ENCODE assay signal across 13 cellular contexts in the genomic region with DNA sequence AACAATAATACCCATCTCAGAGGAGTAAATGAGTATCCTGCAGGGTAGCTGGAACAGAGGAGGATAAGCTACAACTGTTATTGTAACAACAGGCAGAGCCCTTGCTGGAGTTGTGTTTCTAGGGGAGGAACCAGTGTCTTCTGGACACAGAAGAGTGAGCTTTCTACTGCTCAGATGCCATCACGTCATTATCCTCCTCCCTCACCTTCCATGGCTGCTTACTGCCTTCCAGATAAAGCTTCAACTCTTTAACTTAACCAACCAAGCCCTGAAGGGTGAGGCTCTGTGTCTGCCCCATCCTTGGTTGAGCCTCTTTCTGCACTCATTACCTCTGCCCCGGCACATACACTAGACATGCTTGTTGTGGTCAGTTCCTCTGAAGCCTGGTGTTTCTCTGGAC. TPM values are rescaled to one million over a fixed set of nuclear protein-coding genes. Genes with fewer than 3 reads are reported as not detected.
A peak's percentile ranks its signal among the peaks of the same experiment; 100 is the strongest.
DNase-seq lines count a peak whose midpoint lies in the region; ATAC-seq, FAIRE-seq and TF ChIP-seq lines count a peak whose summit lies in the region.
"Had no signal": no experiment of that assay in that cellular context is flagged by ENCODE, and none has a peak within 500 bp of the region (broad histone marks: within the 10 kb centered on the region; RNA-seq: fewer than 3 reads in every experiment).

No MANE protein-coding gene starts in this region.

- H3K36me3 Mint-ChIP-seq in T-helper 17 cell (ENCODE audit: low read depth): no peaks in the 10 kb centered on the region

- H3K4me1 Mint-ChIP-seq in T-helper 17 cell: peaks cover 36% of the 10 kb centered on the region

- intact Hi-C loops in left ventricle myocardium inferior (cut with micrococcal nuclease): no loop called here
- intact Hi-C loops in cardiac septum (cut with DNase I): loop anchor here (5.0 kb wide), 1 partner anchor 68 kb away; no protein-coding TSS in a partner anchor
- intact Hi-C loops in kidney (cut with DNase I): no loop called here
- intact Hi-C loops in upper lobe of right lung (cut with DNase I): no loop called here

- H3K9me2 ChIP-seq in MM.1S (replicated peaks; ENCODE audit: insufficient read depth, low read length): no peaks in the 10 kb centered on the region

- H3K4me3 Mint-ChIP-seq in T-helper 17 cell: peak overlapping the region; percentile 82

- in situ Hi-C loops in ACHN (cut with HindIII; ENCODE audit: low pct_ligation_motif_present, low pct_unique_long_range_greater_than_20kb, low sequenced_read_pairs): no loop called here

- ATAC-seq in T-helper 17 cell: no peak
- no peak for ATAC-seq in upper lobe of right lung
- no peak for ATAC-seq in HG03097 (IDR thresholded peaks at IDR 0.05; ENCODE audit: low FRiP score, unreplicated experiment)
- ATAC-seq: left colon, psoas muscle had no signal

- H3K9me3 ChIP-seq in left ventricle myocardium inferior (replicated peaks) (no peaks in the 10 kb centered on the region), T-helper 17 cell (ENCODE audit: control insufficient read depth, low read length, poor library complexity, severe bottlenecking) (no peaks in the 10 kb centered on the region), kidney (ENCODE audit: control insufficient read depth in 1 of 2, low read length in 2 of 2) (no peaks in the 10 kb centered on the region), upper lobe of right lung (no peaks in the 10 kb centered on the region), MM.1S (replicated peaks; ENCODE audit: insufficient read depth, low read length) (no peaks in the 10 kb centered on the region)
- H3K9me3 ChIP-seq: psoas muscle had no signal

- no peak for TF ChIP-seq CTCF in left ventricle myocardium inferior (IDR thresholded peaks at IDR 0.05; ENCODE audit: borderline replicate concordance)
- no peak for TF ChIP-seq CTCF in kidney (IDR thresholded peaks at IDR 0.05; ENCODE audit: borderline replicate concordance, extremely low read depth, insufficient read depth)
- no peak for TF ChIP-seq CTCF in upper lobe of right lung (IDR thresholded peaks at IDR 0.05)
- TF ChIP-seq CTCF in MM.1S (IDR thresholded peaks at IDR 0.05; ENCODE audit: low read length): no peak

- H3K79me2 ChIP-seq in MM.1S (ENCODE audit: low read length): no peaks in the 10 kb centered on the region

- H3K27me3 ChIP-seq in left ventricle myocardium inferior (ENCODE audit: low read depth) (no peaks in the 10 kb centered on the region), upper lobe of right lung (no peaks in the 10 kb centered on the region), MM.1S (replicated peaks; ENCODE audit: insufficient read depth, low read length) (no peaks in the 10 kb centered on the region)

- DNase-seq in left ventricle myocardium inferior (no peak), cardiac septum (ENCODE audit: low spot score) (no peak), T-helper 17 cell (no peak), kidney (peak; percentile 2), upper lobe of right lung (peak; percentile 11), MM.1S (no peak), ACHN (no peak)
- DNase-seq: cerebellar nuclear complex, left colon, NCI-H187, NCI-H510A treated with DMSO at 0.1 percent for 48 hours, psoas muscle had no signal

- H2AFZ ChIP-seq in MM.1S (ENCODE audit: low read length): no peak overlapping the region

- peak overlapping the region; percentile 33 for H3K27ac ChIP-seq in left ventricle myocardium inferior (replicated peaks)
- H3K27ac ChIP-seq in kidney (ENCODE audit: low read depth in 2 of 2, low read length in 2 of 2): no peak overlapping the region
- H3K27ac ChIP-seq in upper lobe of right lung: no peak overlapping the region
- H3K27ac ChIP-seq in MM.1S (ENCODE audit: low read length): no peak overlapping the region
- H3K27ac ChIP-seq: psoas muscle had no signal

- no peaks in the 10 kb centered on the region for H3K27me3 Mint-ChIP-seq in T-helper 17 cell

- H3K4me3 ChIP-seq in left ventricle myocardium inferior (no peak overlapping the region), kidney (ENCODE audit: low read length in 2 of 2) (no peak overlapping the region), upper lobe of right lung (no peak overlapping the region), MM.1S (ENCODE audit: low read length) (no peak overlapping the region)
- H3K4me3 ChIP-seq: psoas muscle had no signal

- H3K36me3 ChIP-seq in left ventricle myocardium inferior (no peaks in the 10 kb centered on the region), kidney (ENCODE audit: control insufficient read depth in 1 of 2, insufficient read depth in 2 of 2, low read length in 2 of 2) (no peaks in the 10 kb centered on the region), upper lobe of right lung (no peaks in the 10 kb centered on the region), MM.1S (replicated peaks; ENCODE audit: insufficient read depth, low read length) (no peaks in the 10 kb centered on the region)

- FAIRE-seq in kidney (lab: Jason Lieb, UNC): no peak

- H3K27ac Mint-ChIP-seq in T-helper 17 cell: peak overlapping the region; percentile 89

- H3K9ac ChIP-seq in kidney (ENCODE audit: low read length in 2 of 2): no peak overlapping the region
- H3K9ac ChIP-seq in MM.1S (ENCODE audit: low read length): no peak overlapping the region

- H3K4me1 ChIP-seq in left ventricle myocardium inferior (peaks cover 13% of the 10 kb centered on the region), kidney (ENCODE audit: control insufficient read depth in 1 of 2, insufficient read depth in 1 of 2, low read depth in 1 of 2, low read length in 2 of 2) (no peaks in the 10 kb centered on the region), upper lobe of right lung (no peaks in the 10 kb centered on the region), MM.1S (ENCODE audit: low read length) (peaks cover 8% of the 10 kb centered on the region)
- H3K4me1 ChIP-seq: psoas muscle had no signal

- peaks cover 10% of the 10 kb centered on the region; the same call in 1 of the 2 replicates for H3F3A ChIP-seq in MM.1S (ENCODE audit: insufficient read depth, low read length)

- no peak overlapping the region for H3K4me2 ChIP-seq in MM.1S (ENCODE audit: low read depth, low read length)

- no peaks in the 10 kb centered on the region for H4K20me1 ChIP-seq in MM.1S (ENCODE audit: insufficient read depth, low read length)

RNA-seq across cellular contexts. Expression of gene NSD1, which starts 4.4 kb away (rescaled TPM):
- total RNA-seq in left ventricle myocardium inferior (40.8 TPM), cardiac septum (53.9 TPM), T-helper 17 cell (100 to 1,000 TPM; 103 TPM), kidney (99.1 TPM), upper lobe of right lung (67.7 TPM)
- polyA plus RNA-seq in kidney (ENCODE audit: insufficient read depth, low read depth, low replicate concordance): 6.0 TPM

RNA-seq across cellular contexts. Expression of gene FGFR4, which starts 42.5 kb away (rescaled TPM):
- total RNA-seq in left ventricle myocardium inferior: 0.93 TPM
- 0.40 TPM for total RNA-seq in cardiac septum
- 1 to 10 TPM; 1.4 to 3.8 TPM for total RNA-seq in T-helper 17 cell
- total RNA-seq in kidney: 72.6 TPM
- polyA plus RNA-seq in kidney (ENCODE audit: insufficient read depth, low read depth, low replicate concordance): 50.2 TPM
- 109 TPM for total RNA-seq in upper lobe of right lung

Comparison
In these comparisons a context has a peak if more than half of its experiments do, and no peak if none do; other contexts are left out.
1. DNase-seq: peak in kidney (single experiment) and upper lobe of right lung (single experiment); none in left ventricle myocardium inferior (single experiment), cardiac septum (single experiment), T-helper 17 cell (0 of 3), MM.1S (single experiment) and ACHN (single experiment).
2. RNA of gene FGFR4, which starts 42.5 kb away (total RNA-seq): 109 TPM in upper lobe of right lung (single experiment) and 72.6 TPM in kidney (single experiment); 1.4 to 3.8 TPM in T-helper 17 cell, 0.93 TPM in left ventricle myocardium inferior (single experiment) and 0.40 TPM in cardiac septum (single experiment); every median in the first group is over 10 times any median in the second.